ENCODE assay signal across 35 cellular contexts in the genomic region with DNA sequence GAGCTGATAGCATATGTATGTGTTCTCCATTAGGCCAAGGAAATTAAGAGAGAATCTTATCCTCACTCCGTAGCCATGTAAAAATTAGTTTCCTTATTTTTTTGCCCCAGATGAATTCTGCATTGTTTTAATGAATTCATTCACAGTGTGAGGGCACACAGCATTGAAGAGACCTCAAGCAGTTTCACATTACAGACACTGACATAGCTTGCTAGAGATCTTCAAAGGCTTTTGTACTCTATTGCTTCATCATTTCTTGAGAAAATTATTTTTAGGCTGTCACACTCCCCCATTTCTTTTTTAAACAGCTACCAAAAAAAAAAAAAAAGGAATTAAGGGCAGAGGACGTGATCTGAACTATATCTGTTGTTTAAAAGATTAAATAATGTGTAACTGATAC.
DNase-seq lines count a peak whose midpoint lies in the region; ATAC-seq, FAIRE-seq and TF ChIP-seq lines count a peak whose summit lies in the region.
"Had no signal": no experiment of that assay in that cellular context is flagged by ENCODE, and none has a peak within 500 bp of the region (broad histone marks: within the 10 kb centered on the region; RNA-seq: fewer than 3 reads in every experiment).

No MANE protein-coding gene starts in this region.

- H3K9me2 ChIP-seq in SK-N-SH = no peaks in the 10 kb centered on the region

- no peak for TF ChIP-seq RAD21 in GM12878 (IDR thresholded peaks at IDR 0.05; ENCODE audit: insufficient read depth, low read depth, low read length)
- no peak for TF ChIP-seq RAD21 in SK-N-SH (IDR thresholded peaks at IDR 0.05; ENCODE audit: low read length)

- H3K27ac Mint-ChIP-seq in neural progenitor cell = peak overlapping the region; percentile 85
- H3K27ac Mint-ChIP-seq: activated naive CD4-positive, alpha-beta T cell treated with anti-CD3 and anti-CD28 coated beads, Interleukin-2, amount 50 U/mL, for 72 hours; activated T-helper 2 cell treated with anti-CD3 and anti-CD28 coated beads, Interferon-gamma antibody, Interleukin-2, Interleukin-4, amounts not matched to agents 10 μg/mL and 5 μg/mL and 100 μg/mL, durations not matched to agents 14 hours and 24 hours and 36 hours; CD4-positive, alpha-beta T cell; immature natural killer cell; memory B cell; nephron progenitor cell had no signal

- intact Hi-C loops in GM12878 (cut with micrococcal nuclease; ENCODE audit: unreplicated experiment) (no loop called here), stomach (cut with DNase I; ENCODE audit: low total_unique reads) (no loop called here)

- H3K27me3 Mint-ChIP-seq in neural progenitor cell (ENCODE audit: insufficient read depth, low read depth) = no peaks in the 10 kb centered on the region
- H3K27me3 Mint-ChIP-seq: CD4-positive, alpha-beta T cell; memory B cell had no signal

- no peak for TF ChIP-seq EP300 in GM12878 (IDR thresholded peaks at IDR 0.05; ENCODE audit: borderline replicate concordance in 1 of 2, control insufficient read depth in 1 of 2, low read depth in 2 of 2, low read length in 2 of 2)
- TF ChIP-seq EP300 in SK-N-SH (IDR thresholded peaks at IDR 0.05; ENCODE audit: borderline replicate concordance in 1 of 2, low read depth in 1 of 2, low read length in 1 of 2) = no peak
- TF ChIP-seq EP300 in stomach (IDR thresholded peaks at IDR 0.05) = no peak

- H4K20me1 ChIP-seq in DND-41 (ENCODE audit: insufficient read depth, low read length) (no peaks in the 10 kb centered on the region), GM12878 (ENCODE audit: control insufficient read depth, insufficient read depth) (no peaks in the 10 kb centered on the region), neural progenitor cell (ENCODE audit: low read depth) (no peaks in the 10 kb centered on the region), SK-N-SH (ENCODE audit: insufficient read depth) (no peaks in the 10 kb centered on the region)

- H3K4me3 ChIP-seq in DND-41 (ENCODE audit: low read depth in 1 of 2, low read length in 2 of 2) (no peak overlapping the region), GM12878 (no peak overlapping the region), neural progenitor cell (no peak overlapping the region), SK-N-SH (ENCODE audit: low read depth in 2 of 2, low read length in 1 of 2) (no peak overlapping the region), stomach (no peak overlapping the region)
- H3K4me3 ChIP-seq: A549, pancreas, skin epidermis, testis had no signal

- no peak overlapping the region for H3K9ac ChIP-seq in DND-41 (ENCODE audit: low read depth, low read length)
- H3K9ac ChIP-seq in GM12878 (ENCODE audit: control insufficient read depth, insufficient read depth, low read length) = no peak overlapping the region
- no peak overlapping the region for H3K9ac ChIP-seq in neural progenitor cell
- no peak overlapping the region for H3K9ac ChIP-seq in SK-N-SH

- POLR2A ChIA-PET in GM12878 (lab: Charles Lee) (no interaction called here), SK-N-SH (lab: Yijun Ruan, JAX) (no interaction called here)

- RAD21 ChIA-PET in GM12878 (lab: Charles Lee; ENCODE audit: unreplicated experiment) = interaction anchor here (1.1 kb wide), 1 partner anchor 8 kb away, joined by 3 read pairs; no protein-coding TSS in a partner anchor

- SMC1A ChIA-PET in GM12878 (lab: Charles Lee; ENCODE audit: uncharacterized antibody, unreplicated experiment) = interaction anchor here (1.4 kb wide), 1 partner anchor 9 kb away, joined by 3 read pairs; no protein-coding TSS in a partner anchor

- no peaks in the 10 kb centered on the region for H3K27me3 ChIP-seq in DND-41 (ENCODE audit: insufficient read depth, low read length, poor library complexity)
- H3K27me3 ChIP-seq in GM12878 (replicated peaks in 1 of 2; ENCODE audit: control insufficient read depth in 2 of 2, insufficient read depth in 2 of 2, low read length in 1 of 2) = no peaks in the 10 kb centered on the region
- H3K27me3 ChIP-seq in neural progenitor cell = no peaks in the 10 kb centered on the region
- no peaks in the 10 kb centered on the region for H3K27me3 ChIP-seq in SK-N-SH (ENCODE audit: insufficient read depth)
- H3K27me3 ChIP-seq in stomach = no peaks in the 10 kb centered on the region
- H3K27me3 ChIP-seq: pancreas, testis had no signal

- no peak overlapping the region for H3K4me2 ChIP-seq in DND-41 (ENCODE audit: insufficient read depth, low read length)
- no peak overlapping the region for H3K4me2 ChIP-seq in GM12878 (ENCODE audit: control insufficient read depth, insufficient read depth)
- H3K4me2 ChIP-seq in neural progenitor cell = no peak overlapping the region
- no peak overlapping the region for H3K4me2 ChIP-seq in SK-N-SH
- H3K4me2 ChIP-seq: A549 had no signal

- H3K9me3 Mint-ChIP-seq in neural progenitor cell = peaks cover 20% of the 10 kb centered on the region
- H3K9me3 Mint-ChIP-seq: activated T-helper 2 cell treated with anti-CD3 and anti-CD28 coated beads, Interferon-gamma antibody, Interleukin-2, Interleukin-4, amounts not matched to agents 10 μg/mL and 5 μg/mL and 100 μg/mL, durations not matched to agents 14 hours and 24 hours and 36 hours; CD4-positive, alpha-beta T cell; memory B cell had no signal

- H3K9me3 ChIP-seq in DND-41 (ENCODE audit: insufficient read depth, low read length, severe bottlenecking) (no peaks in the 10 kb centered on the region), GM12878 (replicated peaks; ENCODE audit: control insufficient read depth, insufficient read depth, low read length) (no peaks in the 10 kb centered on the region; the same call in 2 of the 3 replicates), neural progenitor cell (ENCODE audit: low read depth) (peaks cover 13% of the 10 kb centered on the region), SK-N-SH (no peaks in the 10 kb centered on the region), stomach (no peaks in the 10 kb centered on the region)
- H3K9me3 ChIP-seq: A549, pancreas, testis had no signal

- ATAC-seq in DND-41 (ENCODE audit: insufficient read depth, low read depth) (0 out of 3 replicates have a peak, but pooled peaks have one; percentile 42), GM12878 (no peak), GM18511 (IDR thresholded peaks at IDR 0.05; ENCODE audit: unreplicated experiment) (no peak), GM18861 (IDR thresholded peaks at IDR 0.05; ENCODE audit: unreplicated experiment) (no peak)
- ATAC-seq: A549; activated naive CD4-positive, alpha-beta T cell treated with anti-CD3 and anti-CD28 coated beads, Interleukin-2, amount 50 U/mL, for 72 hours; left cardiac atrium; pancreas; Right ventricle myocardium inferior; stimulated activated naive CD8-positive, alpha-beta T cell treated with anti-CD3 and anti-CD28 coated beads, Interleukin-15, Interleukin-2, amounts not matched to agents 100 U/mL and 50 U/mL, for 24 hours had no signal

- H3K36me3 Mint-ChIP-seq in neural progenitor cell = no peaks in the 10 kb centered on the region
- H3K36me3 Mint-ChIP-seq: activated naive CD4-positive, alpha-beta T cell treated with anti-CD3 and anti-CD28 coated beads, Interleukin-2, amount 50 U/mL, for 72 hours; immature natural killer cell; memory B cell had no signal

- H3K4me1 ChIP-seq in DND-41 (ENCODE audit: insufficient read depth, low read length) (no peaks in the 10 kb centered on the region), GM12878 (ENCODE audit: control insufficient read depth, insufficient read depth, low read length) (no peaks in the 10 kb centered on the region), neural progenitor cell (peaks cover 18% of the 10 kb centered on the region), SK-N-SH (ENCODE audit: control insufficient read depth in 1 of 2, insufficient read depth in 2 of 2, low read depth in 1 of 2, low read length in 1 of 2) (no peaks in the 10 kb centered on the region), stomach (no peaks in the 10 kb centered on the region)
- H3K4me1 ChIP-seq: A549, pancreas, testis had no signal

- CTCF ChIA-PET in GM12878 (lab: Yijun Ruan, JAX) (interaction anchor here (1.0 kb wide), 2 partner anchors 16 to 23 kb away, joined by 3 read pairs; no protein-coding TSS in a partner anchor), SK-N-SH (lab: Yijun Ruan, JAX) (no interaction called here)

- TF ChIP-seq POLR2A in GM12878 (IDR thresholded peaks at IDR 0.05; ENCODE audit: low read depth, low read length) = no peak
- no peak for TF ChIP-seq POLR2A in stomach (IDR thresholded peaks at IDR 0.05)

- 19% methylated on average over 2 of the region's 2 CpGs for WGBS in GM12878 (ENCODE audit: insufficient coverage, insufficient replicate concordance, low lambda C conversion rate, missing lambda C conversion rate)
- WGBS in SK-N-SH (ENCODE audit: low lambda C conversion rate) = 54% methylated on average over 2 of the region's 2 CpGs
- 66 to 76% (median 75%) methylated on average over 2 of the region's 2 CpGs for WGBS in stomach, 5 donors

- H3K4me3 Mint-ChIP-seq in neural progenitor cell = no peak overlapping the region
- H3K4me3 Mint-ChIP-seq: CD4-positive, alpha-beta T cell; H9; immature natural killer cell; memory B cell; nephron progenitor cell had no signal

- H3K27ac ChIP-seq in DND-41 (ENCODE audit: low read length) (no peak overlapping the region), GM12878 (ENCODE audit: control insufficient read depth, insufficient read depth) (no peak overlapping the region), neural progenitor cell (no peak overlapping the region), SK-N-SH (ENCODE audit: low read depth in 2 of 2, low read length in 1 of 2) (no peak overlapping the region), stomach (no peak overlapping the region)
- H3K27ac ChIP-seq: A549, pancreas, skin epidermis, testis, VCaP had no signal

- in situ Hi-C loops in GM12878 (cut with MboI) = no loop called here

- H3F3A ChIP-seq in neural progenitor cell (ENCODE audit: low read depth) (no peaks in the 10 kb centered on the region), SK-N-SH (replicated peaks; ENCODE audit: insufficient read depth) (no peaks in the 10 kb centered on the region)

- H3K36me3 ChIP-seq in DND-41 (ENCODE audit: insufficient read depth, low read length) (no peaks in the 10 kb centered on the region), GM12878 (ENCODE audit: control insufficient read depth in 2 of 2, insufficient read depth in 2 of 2, low read length in 1 of 2) (no peaks in the 10 kb centered on the region), neural progenitor cell (peaks cover 4% of the 10 kb centered on the region), SK-N-SH (replicated peaks in 1 of 2; ENCODE audit: control insufficient read depth in 1 of 2, insufficient read depth in 2 of 2, low read length in 1 of 2) (no peaks in the 10 kb centered on the region), stomach (no peaks in the 10 kb centered on the region)
- H3K36me3 ChIP-seq: pancreas had no signal

- no peak for DNase-seq in DND-41
- peak; percentile 44 for DNase-seq in NOMO-1 treated with DMSO at 0.1 percent for 48 hours (lab: John Stamatoyannopoulos, UW; ENCODE audit: unreplicated experiment)
- DNase-seq in GM12878 (ENCODE audit: low read depth, low spot score) = no peak
- no peak for DNase-seq in neural progenitor cell (ENCODE audit: low spot score)
- no peak for DNase-seq in SK-N-SH
- no peak for DNase-seq in stomach
- DNase-seq: activated CD4-positive, alpha-beta T cell treated with anti-CD3 and anti-CD28 coated beads for 48 hours; activated CD8-positive, alpha-beta memory T cell treated with anti-CD3 and anti-CD28 coated beads for 24 hours; activated T-cell treated with anti-CD3 and anti-CD28 coated beads for 4 hours; CD4-positive, alpha-beta T cell; H9; hypothalamus; immature natural killer cell; KBM-7; left cardiac atrium; NCI-H1436; NCI-H2081 treated with DMSO at 0.1 percent for 48 hours; NCI-H82; nephron progenitor cell; pancreas; stimulated activated naive CD8-positive, alpha-beta T cell treated with anti-CD3 and anti-CD28 coated beads, Interleukin-15, Interleukin-2, amounts not matched to agents 100 U/mL and 50 U/mL, for 24 hours; testis had no signal

- BruUV-seq in GM12878 (replicated peaks; lab: Mats Ljungman, UMichigan) = no TSS peak

- H2AFZ ChIP-seq in DND-41 (ENCODE audit: low read depth, low read length) (no peak overlapping the region), GM12878 (ENCODE audit: control insufficient read depth, low read depth, low read length) (no peak overlapping the region), neural progenitor cell (replicated peaks) (no peak overlapping the region), SK-N-SH (ENCODE audit: low read depth) (no peak overlapping the region)

- H3K4me1 Mint-ChIP-seq in neural progenitor cell = peaks cover 32% of the 10 kb centered on the region
- H3K4me1 Mint-ChIP-seq: immature natural killer cell had no signal

- no peak for FAIRE-seq in GM12878 (lab: Jason Lieb, UNC)
- FAIRE-seq: A549, bronchial epithelial cell, endothelial cell of umbilical vein, GM18507, pancreas, urothelium cell line had no signal

- H3K79me2 ChIP-seq in DND-41 (ENCODE audit: insufficient read depth, low read length) (no peaks in the 10 kb centered on the region), GM12878 (ENCODE audit: control insufficient read depth, insufficient read depth, low read length) (no peaks in the 10 kb centered on the region), neural progenitor cell (ENCODE audit: low read depth) (no peaks in the 10 kb centered on the region), SK-N-SH (ENCODE audit: insufficient read depth) (no peaks in the 10 kb centered on the region)

- TF ChIP-seq CTCF in DND-41 (IDR thresholded peaks at IDR 0.05; ENCODE audit: borderline replicate concordance, extremely low read depth, low read length, poor library complexity, severe bottlenecking) = no peak
- no peak for TF ChIP-seq CTCF in GM12878 (IDR thresholded peaks at IDR 0.05 in 2 of 3, conservative IDR thresholded peaks at IDR 0.05 in 1 of 3; ENCODE audit: control insufficient read depth in 2 of 3, extremely low read depth in 1 of 3, insufficient read depth in 1 of 3, low read depth in 3 of 3, low read length in 3 of 3)
- TF ChIP-seq CTCF in neural progenitor cell (IDR thresholded peaks at IDR 0.05) = no peak
- no peak for TF ChIP-seq CTCF in SK-N-SH (IDR thresholded peaks at IDR 0.05)
- TF ChIP-seq CTCF in stomach (IDR thresholded peaks at IDR 0.05) = no peak
